Comparison of ENCODE assay signal across 15 cellular contexts in the genomic region with DNA sequence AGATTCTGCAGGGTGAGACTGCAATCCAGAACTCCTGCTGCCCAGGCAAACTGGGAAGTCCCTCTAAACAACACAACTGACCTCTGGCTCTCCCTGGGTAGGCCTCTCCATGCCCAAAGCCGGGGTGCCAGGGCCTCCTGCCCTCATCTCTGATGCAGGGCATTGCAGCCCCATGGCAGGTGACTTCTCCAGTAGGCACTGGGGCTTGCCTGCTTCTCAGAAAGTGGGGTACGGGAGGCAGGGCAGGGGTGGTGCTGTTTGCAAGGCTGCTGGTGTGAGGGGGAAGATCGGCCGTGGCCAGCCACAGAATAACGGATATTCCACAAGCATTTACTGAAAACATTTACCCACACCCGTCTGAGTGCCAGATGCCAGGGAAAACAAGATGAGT. TPM values are rescaled to one million over a fixed set of nuclear protein-coding genes. Genes with fewer than 3 reads are reported as not detected.
DNase-seq lines count a peak whose midpoint lies in the region; ATAC-seq and TF ChIP-seq lines count a peak whose summit lies in the region.
"Had no signal": no experiment of that assay in that cellular context is flagged by ENCODE, and none has a peak within 500 bp of the region (broad histone marks: within the 10 kb centered on the region; RNA-seq: fewer than 3 reads in every experiment).

No MANE protein-coding gene starts in this region.

- peaks cover 58% of the 10 kb centered on the region for H3K27me3 Mint-ChIP-seq in brain

- peak overlapping the region in 1 of 5 experiments; percentile 66 for H3K4me3 Mint-ChIP-seq in brain
- H3K4me3 Mint-ChIP-seq: mesothelial cell of epicardium had no signal

- no peak for TF ChIP-seq POLR2A in gastrocnemius medialis (IDR thresholded peaks at IDR 0.05)

- peaks cover 0 to 5% (median 0%) of the 10 kb centered on the region in 5 experiments for H3K9me3 Mint-ChIP-seq in brain
- H3K9me3 Mint-ChIP-seq: activated T-helper 2 cell treated with anti-CD3 and anti-CD28 coated beads, Interferon-gamma antibody, Interleukin-2, Interleukin-4, amounts not matched to agents 10 μg/mL and 5 μg/mL and 100 μg/mL, durations not matched to agents 14 hours and 24 hours and 36 hours; mesothelial cell of epicardium had no signal

- intact Hi-C loops in gastrocnemius medialis (cut with DNase I; ENCODE audit: low total_unique reads), result no loop called here

- H3K4me1 ChIP-seq in liver (ENCODE audit: control insufficient read depth in 4 of 4, insufficient read depth in 4 of 4, low read length in 3 of 4) (peaks cover 12 to 41% (median 33%) of the 10 kb centered on the region in 4 donors), gastrocnemius medialis (peaks cover 55 to 65% of the 10 kb centered on the region in 2 donors)

- no peak for TF ChIP-seq RAD21 in liver (IDR thresholded peaks at IDR 0.05)

- H3K36me3 ChIP-seq in liver (ENCODE audit: control insufficient read depth in 4 of 4, insufficient read depth in 3 of 4, low read depth in 1 of 4, low read length in 3 of 4) (no peaks in the 10 kb centered on the region), gastrocnemius medialis (no peaks in the 10 kb centered on the region)
- H3K36me3 ChIP-seq: ovary, WERI-Rb-1 had no signal

- in situ Hi-C loops in gastrocnemius medialis (cut with MboI; ENCODE audit: low sequenced_read_pairs in 4 of 4), result no loop called here

- peak overlapping the region in 3 of 5 experiments; percentile 46 to 65 (median 52) for H3K27ac Mint-ChIP-seq in brain
- H3K27ac Mint-ChIP-seq: activated T-helper 2 cell treated with anti-CD3 and anti-CD28 coated beads, Interferon-gamma antibody, Interleukin-2, Interleukin-4, amounts not matched to agents 10 μg/mL and 5 μg/mL and 100 μg/mL, durations not matched to agents 14 hours and 24 hours and 36 hours had no signal

- peaks cover 42% of the 10 kb centered on the region for H3K4me1 Mint-ChIP-seq in brain

- no peak overlapping the region for H3K4me3 ChIP-seq in liver (ENCODE audit: low read depth in 1 of 3, low read length in 3 of 3)
- peak overlapping the region in 3 of 4 donors; percentile 10 to 26 (median 18) for H3K4me3 ChIP-seq in gastrocnemius medialis
- H3K4me3 ChIP-seq: ovary had no signal

- no peaks in the 10 kb centered on the region for H3K9me3 ChIP-seq in liver (ENCODE audit: control insufficient read depth in 4 of 4, low read length in 3 of 4)
- no peaks in the 10 kb centered on the region for H3K9me3 ChIP-seq in gastrocnemius medialis
- H3K9me3 ChIP-seq: ovary had no signal

- no peaks in the 10 kb centered on the region for H3K36me3 Mint-ChIP-seq in brain
- H3K36me3 Mint-ChIP-seq: mesothelial cell of epicardium had no signal

- H3K9ac ChIP-seq in liver (ENCODE audit: low read depth in 1 of 2, low read length in 2 of 2), result peak overlapping the region; percentile 27 to 62

- 45% methylated on average over 6 of the region's 6 CpGs for WGBS in liver

- peak overlapping the region; percentile 60 for H3K27ac ChIP-seq in C4-2B
- peak overlapping the region; percentile 84 for H3K27ac ChIP-seq in liver (ENCODE audit: low read depth in 1 of 2, low read length in 2 of 2)
- peak overlapping the region; percentile 96 to 99 (median 98) for H3K27ac ChIP-seq in gastrocnemius medialis
- H3K27ac ChIP-seq: WERI-Rb-1 had no signal

- DNase-seq in gastrocnemius medialis, result peak in 1 of 2 donors; percentile 29
- DNase-seq in NCI-H1417 treated with DMSO at 0.1 percent for 48 hours (lab: John Stamatoyannopoulos, UW), result no peak
- DNase-seq in COLO668 (lab: John Stamatoyannopoulos, UW; ENCODE audit: unreplicated experiment), result no peak
- DNase-seq: activated CD8-positive, alpha-beta memory T cell treated with anti-CD3 and anti-CD28 coated beads for 24 hours; NCI-H1930; NCI-H524 treated with DMSO at 0.1 percent for 48 hours; WERI-Rb-1 had no signal

- H3K27me3 ChIP-seq in liver (ENCODE audit: control insufficient read depth in 4 of 4, insufficient read depth in 4 of 4, low read length in 3 of 4) (no peaks in the 10 kb centered on the region), gastrocnemius medialis (no peaks in the 10 kb centered on the region)
- H3K27me3 ChIP-seq: ovary had no signal

- no peak for ATAC-seq in gastrocnemius medialis
- ATAC-seq in GM19455 (IDR thresholded peaks at IDR 0.05; ENCODE audit: unreplicated experiment), result no peak
- ATAC-seq in HG03097 (IDR thresholded peaks at IDR 0.05; ENCODE audit: low FRiP score, unreplicated experiment), result no peak

- TF ChIP-seq CTCF in C4-2B (conservative IDR thresholded peaks at IDR 0.05) (no peak), brain (conservative IDR thresholded peaks at IDR 0.05) (no peak), liver (IDR thresholded peaks at IDR 0.05; ENCODE audit: low read depth, low read length, missing input control) (no peak), gastrocnemius medialis (IDR thresholded peaks at IDR 0.05 in 4 of 5, conservative IDR thresholded peaks at IDR 0.05 in 1 of 5) (no peak)

TF ChIP-seq in liver, 16 proteins besides CTCF, POLR2A, EP300 and RAD21:
- TF ChIP-seq FOXA1 (IDR thresholded peaks at IDR 0.05) (no peak), TAF1 (conservative IDR thresholded peaks at IDR 0.05) (no peak), EGR1 (IDR thresholded peaks at IDR 0.05; ENCODE audit: low read depth in 2 of 2) (no peak), HNF4A (conservative IDR thresholded peaks at IDR 0.05) (no peak), NR2F2 (IDR thresholded peaks at IDR 0.05) (no peak), FOXA2 (IDR thresholded peaks at IDR 0.05) (no peak), JUND (IDR thresholded peaks at IDR 0.05) (no peak), YY1 (IDR thresholded peaks at IDR 0.05) (no peak), RXRA (IDR thresholded peaks at IDR 0.05) (no peak), GABPA (IDR thresholded peaks at IDR 0.05 in 1 of 2, conservative IDR thresholded peaks at IDR 0.05 in 1 of 2) (no peak), HNF4G (IDR thresholded peaks at IDR 0.05) (no peak), SP1 (IDR thresholded peaks at IDR 0.05) (no peak)
- TF ChIP-seq, protein P1, sequence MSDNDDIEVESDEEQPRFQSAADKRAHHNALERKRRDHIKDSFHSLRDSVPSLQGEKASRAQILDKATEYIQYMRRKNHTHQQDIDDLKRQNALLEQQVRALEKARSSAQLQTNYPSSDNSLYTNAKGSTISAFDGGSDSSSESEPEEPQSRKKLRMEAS (IDR thresholded peaks at IDR 0.05), result no peak
- TF ChIP-seq, protein P2, sequence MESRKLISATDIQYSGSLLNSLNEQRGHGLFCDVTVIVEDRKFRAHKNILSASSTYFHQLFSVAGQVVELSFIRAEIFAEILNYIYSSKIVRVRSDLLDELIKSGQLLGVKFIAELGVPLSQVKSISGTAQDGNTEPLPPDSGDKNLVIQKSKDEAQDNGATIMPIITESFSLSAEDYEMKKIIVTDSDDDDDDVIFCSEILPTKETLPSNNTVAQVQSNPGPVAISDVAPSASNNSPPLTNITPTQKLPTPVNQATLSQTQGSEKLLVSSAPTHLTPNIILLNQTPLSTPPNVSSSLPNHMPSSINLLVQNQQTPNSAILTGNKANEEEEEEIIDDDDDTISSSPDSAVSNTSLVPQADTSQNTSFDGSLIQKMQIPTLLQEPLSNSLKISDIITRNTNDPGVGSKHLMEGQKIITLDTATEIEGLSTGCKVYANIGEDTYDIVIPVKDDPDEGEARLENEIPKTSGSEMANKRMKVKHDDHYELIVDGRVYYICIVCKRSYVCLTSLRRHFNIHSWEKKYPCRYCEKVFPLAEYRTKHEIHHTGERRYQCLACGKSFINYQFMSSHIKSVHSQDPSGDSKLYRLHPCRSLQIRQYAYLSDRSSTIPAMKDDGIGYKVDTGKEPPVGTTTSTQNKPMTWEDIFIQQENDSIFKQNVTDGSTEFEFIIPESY (IDR thresholded peaks at IDR 0.05), result no peak
- TF ChIP-seq, protein P3, sequence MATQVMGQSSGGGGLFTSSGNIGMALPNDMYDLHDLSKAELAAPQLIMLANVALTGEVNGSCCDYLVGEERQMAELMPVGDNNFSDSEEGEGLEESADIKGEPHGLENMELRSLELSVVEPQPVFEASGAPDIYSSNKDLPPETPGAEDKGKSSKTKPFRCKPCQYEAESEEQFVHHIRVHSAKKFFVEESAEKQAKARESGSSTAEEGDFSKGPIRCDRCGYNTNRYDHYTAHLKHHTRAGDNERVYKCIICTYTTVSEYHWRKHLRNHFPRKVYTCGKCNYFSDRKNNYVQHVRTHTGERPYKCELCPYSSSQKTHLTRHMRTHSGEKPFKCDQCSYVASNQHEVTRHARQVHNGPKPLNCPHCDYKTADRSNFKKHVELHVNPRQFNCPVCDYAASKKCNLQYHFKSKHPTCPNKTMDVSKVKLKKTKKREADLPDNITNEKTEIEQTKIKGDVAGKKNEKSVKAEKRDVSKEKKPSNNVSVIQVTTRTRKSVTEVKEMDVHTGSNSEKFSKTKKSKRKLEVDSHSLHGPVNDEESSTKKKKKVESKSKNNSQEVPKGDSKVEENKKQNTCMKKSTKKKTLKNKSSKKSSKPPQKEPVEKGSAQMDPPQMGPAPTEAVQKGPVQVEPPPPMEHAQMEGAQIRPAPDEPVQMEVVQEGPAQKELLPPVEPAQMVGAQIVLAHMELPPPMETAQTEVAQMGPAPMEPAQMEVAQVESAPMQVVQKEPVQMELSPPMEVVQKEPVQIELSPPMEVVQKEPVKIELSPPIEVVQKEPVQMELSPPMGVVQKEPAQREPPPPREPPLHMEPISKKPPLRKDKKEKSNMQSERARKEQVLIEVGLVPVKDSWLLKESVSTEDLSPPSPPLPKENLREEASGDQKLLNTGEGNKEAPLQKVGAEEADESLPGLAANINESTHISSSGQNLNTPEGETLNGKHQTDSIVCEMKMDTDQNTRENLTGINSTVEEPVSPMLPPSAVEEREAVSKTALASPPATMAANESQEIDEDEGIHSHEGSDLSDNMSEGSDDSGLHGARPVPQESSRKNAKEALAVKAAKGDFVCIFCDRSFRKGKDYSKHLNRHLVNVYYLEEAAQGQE (IDR thresholded peaks at IDR 0.05), result no peak
- TF ChIP-seq, protein P4, sequence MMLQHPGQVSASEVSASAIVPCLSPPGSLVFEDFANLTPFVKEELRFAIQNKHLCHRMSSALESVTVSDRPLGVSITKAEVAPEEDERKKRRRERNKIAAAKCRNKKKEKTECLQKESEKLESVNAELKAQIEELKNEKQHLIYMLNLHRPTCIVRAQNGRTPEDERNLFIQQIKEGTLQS (IDR thresholded peaks at IDR 0.05), result no peak

RNA-seq across cellular contexts. Expression of a gene that starts 4.1 kb away (rescaled TPM):
- 63.8 TPM for polyA plus RNA-seq in brain (ENCODE audit: insufficient read depth, low read depth, low replicate concordance)
- 10 to 100 TPM; 34.2 to 86.3 TPM for total RNA-seq in liver
- 100 to 1,000 TPM; 153 to 195 TPM for polyA plus RNA-seq in liver
- 100 to 1,000 TPM in 3 of 4 donors, 10 to 100 TPM in 1; 80.4 to 138 (median 127) TPM for total RNA-seq in gastrocnemius medialis

RNA-seq across cellular contexts. Expression of a gene that starts 38.7 kb away (rescaled TPM):
- polyA plus RNA-seq in brain (ENCODE audit: insufficient read depth, low read depth, low replicate concordance) (3.5 TPM), liver (1 to 10 TPM; 2.2 to 7.0 TPM)
- total RNA-seq in liver (10 to 100 TPM in 1 of 2 donors, 1 to 10 TPM in 1; 9.0 to 11.5 TPM), gastrocnemius medialis (1 to 10 TPM in 2 of 4 donors, not detected in 2; 1.4 to 2.5 TPM)
- total RNA-seq: mesothelial cell of epicardium had no signal

Comparison
In these comparisons a context has a peak if more than half of its experiments do, and no peak if none do; other contexts are left out.
1. H3K4me3 ChIP-seq: peak in gastrocnemius medialis (3 of 4); none in liver (0 of 3).
2. Peak in every context shown above with its lines, with median percentiles within 50 percentile points of each other: H3K27ac ChIP-seq.